In the genomic region with DNA sequence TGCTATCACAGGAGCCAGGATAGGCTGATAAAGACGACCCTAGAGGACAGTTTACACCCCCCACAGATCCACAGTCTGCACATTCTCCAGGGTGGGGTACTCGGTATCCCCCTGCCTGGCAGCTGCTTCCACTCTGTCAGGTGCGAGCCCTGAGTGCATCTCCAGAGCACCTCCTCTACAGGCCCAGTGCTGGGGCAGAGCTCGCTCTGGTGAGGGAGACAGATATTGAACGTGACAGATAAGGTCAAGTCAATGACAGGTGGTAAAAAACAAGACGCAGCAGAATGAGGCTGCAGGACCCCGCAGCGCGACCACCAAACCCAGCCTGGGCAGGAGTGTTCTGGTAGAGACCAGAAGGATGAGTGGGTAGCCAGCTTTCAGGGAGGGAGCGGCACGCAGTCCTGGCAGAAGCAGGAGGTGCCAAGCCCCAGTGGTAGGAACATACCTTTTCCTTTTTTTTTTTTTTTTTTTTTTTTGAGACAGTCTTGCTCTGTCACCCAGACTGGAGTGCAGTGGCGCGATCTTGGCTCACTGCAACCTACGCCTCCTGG, we compare ENCODE assay signal across 23 cellular contexts. TPM values are rescaled to one million over a fixed set of nuclear protein-coding genes. Genes with fewer than 3 reads are reported as not detected.
DNase-seq lines count a peak whose midpoint lies in the region; ATAC-seq and TF ChIP-seq lines count a peak whose summit lies in the region.
"Had no signal": no experiment of that assay in that cellular context is flagged by ENCODE, and none has a peak within 500 bp of the region (broad histone marks: within the 10 kb centered on the region; RNA-seq: fewer than 3 reads in every experiment).

No MANE protein-coding gene starts in this region.

- no peak overlapping the region for H2AFZ ChIP-seq in H9 (ENCODE audit: low read length)

- H3K4me1 Mint-ChIP-seq in H9 (no peaks in the 10 kb centered on the region), activated B cell treated with CpG ODN at 0.5 μM for 24 hours (peaks cover 4% of the 10 kb centered on the region)
- H3K4me1 Mint-ChIP-seq in activated naive CD8-positive, alpha-beta T cell treated with anti-CD3 and anti-CD28 coated beads, Interleukin-2, amount 50 U/mL, for 24 hours = no peaks in the 10 kb centered on the region
- H3K4me1 Mint-ChIP-seq: activated naive CD8-positive, alpha-beta T cell treated with anti-CD3 and anti-CD28 coated beads for 36 hours; CD14-positive monocyte had no signal

- intact Hi-C loops in activated B cell treated with CpG ODN at 0.5 μM for 24 hours (cut with micrococcal nuclease) = no loop called here
- intact Hi-C loops in left ventricle myocardium superior (cut with micrococcal nuclease) = no loop called here

- no peak overlapping the region for H3K4ac ChIP-seq in H9 (ENCODE audit: low read depth, low read length)

- H3K18ac ChIP-seq in H9 (ENCODE audit: insufficient read length, low read depth, low read length) = no peak overlapping the region

- TF ChIP-seq CTCF in H9 (conservative IDR thresholded peaks at IDR 0.05) = no peak
- TF ChIP-seq CTCF in activated B cell treated with CpG ODN at 0.5 μM for 24 hours (IDR thresholded peaks at IDR 0.05) = no peak

- peaks cover 20% of the 10 kb centered on the region for H3K36me3 ChIP-seq in rectal smooth muscle tissue (ENCODE audit: control insufficient read depth, insufficient read depth, low read length)

- no CpG with 5 or more reads among the region's 14 CpGs for whole genome bisulfite sequencing in H9 (ENCODE audit: extremely low coverage, insufficient read length, low lambda C conversion rate)

- no peak overlapping the region for H2BK5ac ChIP-seq in H9 (ENCODE audit: insufficient read length, low read length)

- H4K8ac ChIP-seq in H9 (replicated peaks; ENCODE audit: insufficient read length, low read depth, low read length) = no peak overlapping the region

- no peaks in the 10 kb centered on the region for H3K4me1 ChIP-seq in H9 (ENCODE audit: insufficient read depth, low read length)
- H3K4me1 ChIP-seq in rectal smooth muscle tissue (ENCODE audit: control insufficient read depth, insufficient read depth, low read length) = peaks cover 18% of the 10 kb centered on the region
- H3K4me1 ChIP-seq: body of pancreas, lower lobe of right lung, upper lobe of left lung had no signal

- H3K36me3 Mint-ChIP-seq in H9 (ENCODE audit: insufficient read depth in 1 of 3, low read depth in 3 of 3) (peaks cover 16 to 42% (median 37%) of the 10 kb centered on the region in 3 experiments), activated B cell treated with CpG ODN at 0.5 μM for 24 hours (ENCODE audit: low read depth) (peaks cover 40% of the 10 kb centered on the region)
- H3K36me3 Mint-ChIP-seq in activated naive CD8-positive, alpha-beta T cell treated with anti-CD3 and anti-CD28 coated beads, Interleukin-2, amount 50 U/mL, for 24 hours (ENCODE audit: low read depth) = peaks cover 8% of the 10 kb centered on the region
- H3K36me3 Mint-ChIP-seq: activated naive CD8-positive, alpha-beta T cell treated with anti-CD3 and anti-CD28 coated beads for 36 hours had no signal

- H3K9me3 ChIP-seq in H9 (ENCODE audit: control insufficient read depth, low read depth, low read length) = no peaks in the 10 kb centered on the region
- H3K9me3 ChIP-seq: body of pancreas, lower lobe of right lung, stomach, upper lobe of left lung had no signal

- no peaks in the 10 kb centered on the region for H3K79me2 ChIP-seq in H9 (ENCODE audit: insufficient read depth, low read length)

- H3K27ac ChIP-seq in H9 (ENCODE audit: insufficient read length, low read depth, low read length) = no peak overlapping the region
- H3K27ac ChIP-seq in rectal smooth muscle tissue (ENCODE audit: low read depth, low read length) = peak overlapping the region; percentile 16
- H3K27ac ChIP-seq: body of pancreas, HL-60, lower lobe of right lung, upper lobe of left lung had no signal

- no peak overlapping the region for H3K4me2 ChIP-seq in H9 (ENCODE audit: insufficient read depth, insufficient read length, low read length)

- H2BK15ac ChIP-seq in H9 (ENCODE audit: low read depth, low read length) = no peak overlapping the region

- no peak overlapping the region for H3K4me3 ChIP-seq in rectal smooth muscle tissue (ENCODE audit: low read length)
- H3K4me3 ChIP-seq: body of pancreas, coronary artery, lower lobe of right lung, stomach, upper lobe of left lung had no signal

- H3K4me3 Mint-ChIP-seq in H9 = peak overlapping the region in 1 of 2 experiments; percentile 7; a peak in 1 of 5 replicates
- no peak overlapping the region for H3K4me3 Mint-ChIP-seq in activated B cell treated with CpG ODN at 0.5 μM for 24 hours
- no peak overlapping the region for H3K4me3 Mint-ChIP-seq in activated naive CD8-positive, alpha-beta T cell treated with anti-CD3 and anti-CD28 coated beads, Interleukin-2, amount 50 U/mL, for 24 hours
- H3K4me3 Mint-ChIP-seq: activated naive CD8-positive, alpha-beta T cell treated with anti-CD3 and anti-CD28 coated beads for 36 hours; CD14-positive monocyte had no signal

- no peak overlapping the region for H3K14ac ChIP-seq in H9 (ENCODE audit: insufficient read depth, low read length)

- ATAC-seq in activated B cell treated with CpG ODN at 0.5 μM for 24 hours (ENCODE audit: low read depth) (no peak), left ventricle myocardium superior (peak; percentile 11), HG02623 (IDR thresholded peaks at IDR 0.05; ENCODE audit: unreplicated experiment) (no peak)
- ATAC-seq in activated naive CD8-positive, alpha-beta T cell treated with anti-CD3 and anti-CD28 coated beads, Interleukin-2, amount 50 U/mL, for 24 hours = no peak
- ATAC-seq: body of pancreas had no signal

- POLR2A ChIA-PET in activated B cell treated with CpG ODN at 0.5 μM for 24 hours (lab: Charles Lee) = no interaction called here

- CTCF ChIA-PET in activated B cell treated with CpG ODN at 0.5 μM for 24 hours (lab: Charles Lee) = no interaction called here

- no peak overlapping the region for H3K56ac ChIP-seq in H9 (ENCODE audit: insufficient read length, low read depth, low read length)

- H2BK12ac ChIP-seq in H9 (ENCODE audit: insufficient read length, low read depth, low read length) = no peak overlapping the region

- no peaks in the 10 kb centered on the region for H3K9me3 Mint-ChIP-seq in H9
- H3K9me3 Mint-ChIP-seq in activated B cell treated with CpG ODN at 0.5 μM for 24 hours = no peaks in the 10 kb centered on the region
- no peaks in the 10 kb centered on the region for H3K9me3 Mint-ChIP-seq in activated naive CD8-positive, alpha-beta T cell treated with anti-CD3 and anti-CD28 coated beads, Interleukin-2, amount 50 U/mL, for 24 hours
- H3K9me3 Mint-ChIP-seq: activated naive CD8-positive, alpha-beta T cell treated with anti-CD3 and anti-CD28 coated beads for 36 hours; CD14-positive monocyte had no signal

- no peak overlapping the region for H2AK5ac ChIP-seq in H9 (ENCODE audit: insufficient read length, low read length)

- no peak overlapping the region for H3T11ph ChIP-seq in H9 (ENCODE audit: low read length)

- H3K27me3 ChIP-seq in H9 (ENCODE audit: insufficient read depth, low read length) (no peaks in the 10 kb centered on the region), rectal smooth muscle tissue (ENCODE audit: control insufficient read depth, insufficient read depth, low read length) (no peaks in the 10 kb centered on the region)
- H3K27me3 ChIP-seq: body of pancreas, stomach, upper lobe of left lung had no signal

- no peaks in the 10 kb centered on the region; the same call in 1 of the 2 replicates for H3K27me3 Mint-ChIP-seq in H9 (ENCODE audit: low read depth)
- no peaks in the 10 kb centered on the region for H3K27me3 Mint-ChIP-seq in activated B cell treated with CpG ODN at 0.5 μM for 24 hours
- no peaks in the 10 kb centered on the region for H3K27me3 Mint-ChIP-seq in activated naive CD8-positive, alpha-beta T cell treated with anti-CD3 and anti-CD28 coated beads, Interleukin-2, amount 50 U/mL, for 24 hours
- H3K27me3 Mint-ChIP-seq: activated naive CD8-positive, alpha-beta T cell treated with anti-CD3 and anti-CD28 coated beads for 36 hours had no signal

- H3K27ac Mint-ChIP-seq in H9 = peak overlapping the region in 2 of 3 experiments; percentile 78 to 85; a peak in 3 of 7 replicates
- H3K27ac Mint-ChIP-seq in activated B cell treated with CpG ODN at 0.5 μM for 24 hours = peak overlapping the region; percentile 12
- H3K27ac Mint-ChIP-seq in activated naive CD8-positive, alpha-beta T cell treated with anti-CD3 and anti-CD28 coated beads, Interleukin-2, amount 50 U/mL, for 24 hours = no peak overlapping the region
- H3K27ac Mint-ChIP-seq: activated naive CD8-positive, alpha-beta T cell treated with anti-CD3 and anti-CD28 coated beads for 36 hours; CD14-positive monocyte had no signal

- H3K9ac ChIP-seq in H9 (ENCODE audit: extremely low read depth, insufficient read length, low read length) = no peak overlapping the region
- H3K9ac ChIP-seq in rectal smooth muscle tissue (ENCODE audit: low read length) = no peak overlapping the region

- H2BK20ac ChIP-seq in H9 (ENCODE audit: low read depth, low read length, poor library complexity, severe bottlenecking) = no peak overlapping the region

- no peak overlapping the region for H4K5ac ChIP-seq in H9 (ENCODE audit: insufficient read length, low read depth, low read length)

- H3K23ac ChIP-seq in H9 (ENCODE audit: insufficient read length, low read depth, low read length) = no peak overlapping the region

- no peak overlapping the region for H4K91ac ChIP-seq in H9 (ENCODE audit: insufficient read length, low read depth, low read length)

- no peaks in the 10 kb centered on the region for H4K20me1 ChIP-seq in H9 (ENCODE audit: control insufficient read depth, insufficient read depth, insufficient read length)

- DNase-seq in H9 (no peak), activated B cell treated with CpG ODN at 0.5 μM for 24 hours (no peak), left ventricle myocardium superior (no peak), nucleus accumbens (lab: John Stamatoyannopoulos, UW) (no peak), DMS79 (lab: John Stamatoyannopoulos, UW) (no peak)
- no peak for DNase-seq in activated naive CD8-positive, alpha-beta T cell treated with anti-CD3 and anti-CD28 coated beads, Interleukin-2, amount 50 U/mL, for 24 hours
- DNase-seq: activated CD8-positive, alpha-beta memory T cell treated with anti-CD3 and anti-CD28 coated beads, Interleukin-2, amount 50 U/mL, for 4 hours; activated effector memory CD4-positive, alpha-beta T cell treated with Interleukin-2 at 50 U/mL for 16 hours; activated naive CD8-positive, alpha-beta T cell treated with anti-CD3 and anti-CD28 coated beads for 36 hours; body of pancreas; HCEC 1CT; IMR-90; lower lobe of right lung; NCI-H1048; NCI-H187; stomach; T-helper 9 cell had no signal

- H3K23me2 ChIP-seq in H9 (ENCODE audit: insufficient read length, low read depth, low read length, poor library complexity, severe bottlenecking) = no peaks in the 10 kb centered on the region

- no peak overlapping the region for H2BK120ac ChIP-seq in H9 (ENCODE audit: low read depth, low read length, poor library complexity, severe bottlenecking)

- no peaks in the 10 kb centered on the region for H3K79me1 ChIP-seq in H9 (ENCODE audit: insufficient read depth, low read depth, low read length, poor library complexity, severe bottlenecking)

RNA-seq across cellular contexts. Expression of gene MYL9, which starts 12.4 kb away (rescaled TPM):
- 217 and 218 TPM in 2 replicates for total RNA-seq in H9 (2021)
- 5.4 and 8.0 TPM in 2 replicates for total RNA-seq in activated B cell treated with CpG ODN at 0.5 μM for 24 hours
- total RNA-seq in left ventricle myocardium superior = 1,967 TPM

RNA-seq across cellular contexts. Expression of gene TGIF2, which starts 44.4 kb away (rescaled TPM):
- total RNA-seq in H9 (2021) = 81.7 and 94.6 TPM in 2 replicates
- total RNA-seq in activated B cell treated with CpG ODN at 0.5 μM for 24 hours = 40.8 and 43.8 TPM in 2 replicates
- total RNA-seq in left ventricle myocardium superior = 7.6 TPM

Comparison
In these comparisons a context has a peak if more than half of its experiments do, and no peak if none do; other contexts are left out.
1. RNA of gene MYL9, which starts 12.4 kb away (total RNA-seq): 1,967 TPM in left ventricle myocardium superior (single experiment) and 217 to 218 TPM in H9; 5.4 to 8.0 TPM in activated B cell treated with CpG ODN at 0.5 μM for 24 hours; every median in the first group is over 10 times any median in the second.